ENCODE assay signal across 2 cellular contexts in genomic region chr1:2380816-2381591, GRCh38.
TF ChIP-seq lines count a peak whose summit lies in the region.

No MANE protein-coding gene starts in this region.

TF ChIP-seq in IMR-90, 13 proteins besides CTCF, POLR2A, EP300 and RAD21:
- TF ChIP-seq MXI1 (IDR thresholded peaks at IDR 0.05; ENCODE audit: borderline replicate concordance, low read depth, low read length) (no peak), CHD1 (IDR thresholded peaks at IDR 0.05; ENCODE audit: low read depth, low read length) (no peak), USF2 (IDR thresholded peaks at IDR 0.05; ENCODE audit: low read depth, low read length) (no peak), BHLHE40 (IDR thresholded peaks at IDR 0.05; ENCODE audit: low read depth, low read length) (no peak), SMC3 (IDR thresholded peaks at IDR 0.05; ENCODE audit: low read depth, low read length) (no peak), NFE2L2 (IDR thresholded peaks at IDR 0.05; ENCODE audit: low read depth, low read length) (no peak), CEBPB (IDR thresholded peaks at IDR 0.05; ENCODE audit: low read depth, low read length) (no peak), RCOR1 (IDR thresholded peaks at IDR 0.05; ENCODE audit: insufficient replicate concordance, low read length) (no peak), MAZ (IDR thresholded peaks at IDR 0.05; ENCODE audit: borderline replicate concordance, low read depth, low read length) (no peak), RFX5 (IDR thresholded peaks at IDR 0.05; ENCODE audit: low read depth, low read length) (no peak), ELK1 (IDR thresholded peaks at IDR 0.05; ENCODE audit: borderline replicate concordance, low read depth, low read length) (no peak), FOS (IDR thresholded peaks at IDR 0.05; ENCODE audit: low read depth, low read length) (no peak), MAFK (IDR thresholded peaks at IDR 0.05; ENCODE audit: low read depth, low read length) (no peak)
TF ChIP-seq in IMR-90: peak in this region for 0.

TF ChIP-seq in GM12878, 131 proteins besides CTCF, POLR2A, EP300 and RAD21:
- no peak for TF ChIP-seq NFIC (IDR thresholded peaks at IDR 0.05; ENCODE audit: low read depth, low read length)
- no peak for TF ChIP-seq BCL11A (IDR thresholded peaks at IDR 0.05; ENCODE audit: low read depth, low read length)
- no peak for TF ChIP-seq PML (IDR thresholded peaks at IDR 0.05; ENCODE audit: low read length)
- no peak for TF ChIP-seq MLLT1 (IDR thresholded peaks at IDR 0.05)
- TF ChIP-seq CEBPB (IDR thresholded peaks at IDR 0.05; ENCODE audit: borderline replicate concordance in 1 of 2, low read depth in 2 of 2, low read length in 2 of 2): no peak
- no peak for TF ChIP-seq ZBTB40 (IDR thresholded peaks at IDR 0.05; ENCODE audit: borderline replicate concordance)
- no peak for TF ChIP-seq ZNF622 (IDR thresholded peaks at IDR 0.05)
- no peak for TF ChIP-seq ATF3 (IDR thresholded peaks at IDR 0.05; ENCODE audit: borderline replicate concordance, extremely low read depth, low read depth, low read length)
- TF ChIP-seq EZH2 (IDR thresholded peaks at IDR 0.05; ENCODE audit: borderline replicate concordance, control insufficient read depth, low read depth, low read length): no peak
- TF ChIP-seq CREB1 (IDR thresholded peaks at IDR 0.05; ENCODE audit: low read depth): no peak
- TF ChIP-seq SMAD1 (IDR thresholded peaks at IDR 0.05; ENCODE audit: low read depth, partially characterized antibody): no peak
- no peak for TF ChIP-seq NBN (IDR thresholded peaks at IDR 0.05)
- no peak for TF ChIP-seq E2F8 (IDR thresholded peaks at IDR 0.05; ENCODE audit: low read depth, partially characterized antibody)
- TF ChIP-seq CBX5 (IDR thresholded peaks at IDR 0.05; ENCODE audit: low read depth): no peak
- no peak for TF ChIP-seq BHLHE40 (IDR thresholded peaks at IDR 0.05; ENCODE audit: borderline replicate concordance in 1 of 2, low read depth in 2 of 2, low read length in 1 of 2)
- TF ChIP-seq TARDBP (IDR thresholded peaks at IDR 0.05; ENCODE audit: borderline replicate concordance): no peak
- no peak for TF ChIP-seq JUNB (IDR thresholded peaks at IDR 0.05)
- TF ChIP-seq ZZZ3 (IDR thresholded peaks at IDR 0.05; ENCODE audit: control insufficient read depth, insufficient read length, low read depth): no peak
